Comparison of ENCODE assay signal across 17 cellular contexts in the genomic region with DNA sequence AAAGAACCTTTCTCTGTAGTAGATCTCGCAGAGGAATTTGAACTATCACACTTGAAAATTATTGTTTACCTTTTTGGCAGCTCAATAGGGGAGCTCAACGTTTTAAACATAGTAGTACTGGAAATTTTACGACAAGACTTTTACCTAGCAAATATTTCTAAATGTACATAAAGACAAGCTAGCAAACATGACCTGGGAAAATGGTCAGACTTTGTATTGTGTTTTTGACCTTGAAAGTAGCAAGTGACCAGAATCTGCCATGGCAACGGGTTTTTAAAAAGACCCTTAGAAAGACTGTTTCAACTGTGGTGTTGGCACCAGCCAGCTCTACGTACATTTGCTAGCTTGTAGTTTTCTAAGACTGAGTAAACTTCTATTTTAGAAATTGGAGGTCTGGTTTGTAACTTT. TPM values are rescaled to one million over a fixed set of nuclear protein-coding genes. Genes with fewer than 3 reads are reported as not detected.
DNase-seq lines count a peak whose midpoint lies in the region; ATAC-seq, FAIRE-seq and TF ChIP-seq lines count a peak whose summit lies in the region.
"Had no signal": no experiment of that assay in that cellular context is flagged by ENCODE, and none has a peak within 500 bp of the region (broad histone marks: within the 10 kb centered on the region; RNA-seq: fewer than 3 reads in every experiment).

No MANE protein-coding gene starts in this region.

- in situ Hi-C loops in HepG2 (cut with HindIII; ENCODE audit: extremely low pct_ligation_motif_present, low pct_unique_long_range_greater_than_20kb) = no loop called here

- POLR2A ChIA-PET in HepG2 (lab: Yijun Ruan, JAX) = interaction anchor here (0.9 to 3.4 kb wide), 12 partner anchors 11 to 71 kb away, joined by 3 to 129 read pairs (median 4); a partner anchor contains a TSS

- H3K79me2 ChIP-seq in HepG2 (ENCODE audit: insufficient read depth, low read length) = no peaks in the 10 kb centered on the region

- 0% methylated on average over 5 of the region's 5 CpGs for WGBS in HepG2 (ENCODE audit: low lambda C conversion rate)

- TF ChIP-seq CTCF in HepG2 (CRISPR knock-in tag; IDR thresholded peaks at IDR 0.05) (no peak), lower lobe of right lung (IDR thresholded peaks at IDR 0.05) (no peak)

- peak overlapping the region; percentile 96 for H3K27ac ChIP-seq in HepG2 (ENCODE audit: extremely low read length, insufficient read depth, low read length)
- peak overlapping the region; percentile 75 for H3K27ac ChIP-seq in lower lobe of right lung
- H3K27ac ChIP-seq: BLaER1 had no signal

- H3K9ac ChIP-seq in HepG2 (ENCODE audit: insufficient read depth, low read depth, low read length) = peak overlapping the region; percentile 65
- H3K9ac ChIP-seq: BLaER1 had no signal

- no peak for TF ChIP-seq RAD21 in HepG2 (CRISPR knock-in tag; IDR thresholded peaks at IDR 0.05)

- no peak overlapping the region for H3K27ac Mint-ChIP-seq in activated CD4-positive, alpha-beta T cell treated with anti-CD3 and anti-CD28 coated beads, Interleukin-2, amount 10 ng/mL, durations not matched to agents 24 days and 14 days
- H3K27ac Mint-ChIP-seq: CD14-positive monocyte; CD4-positive, alpha-beta memory T cell; H9 had no signal

- TF ChIP-seq EP300 in HepG2 (IDR thresholded peaks at IDR 0.05; ENCODE audit: low read depth in 2 of 2, low read length in 2 of 2) (peak; percentile 82 to 98; a peak in 3 of 4 replicates), HepG2 (CRISPR knock-in tag; IDR thresholded peaks at IDR 0.05; ENCODE audit: borderline replicate concordance) (peak; percentile 79; the same call in 1 of the 2 replicates)

- H3K36me3 Mint-ChIP-seq in activated CD4-positive, alpha-beta T cell treated with anti-CD3 and anti-CD28 coated beads, Interleukin-2, amount 10 ng/mL, durations not matched to agents 24 days and 14 days (ENCODE audit: low read depth) = no peaks in the 10 kb centered on the region
- H3K36me3 Mint-ChIP-seq: CD14-positive monocyte had no signal

- H3K4me3 ChIP-seq in HepG2 (replicated peaks in 1 of 3; ENCODE audit: insufficient read depth in 1 of 3, low read depth in 2 of 3, low read length in 3 of 3) = peak overlapping the region in 2 of 3 experiments; percentile 3 to 49; a peak in 1 of 6 replicates
- no peak overlapping the region for H3K4me3 ChIP-seq in lower lobe of right lung
- H3K4me3 ChIP-seq: BLaER1 had no signal

- intact Hi-C loops in activated CD4-positive, alpha-beta T cell treated with anti-CD3 and anti-CD28 coated beads, Interleukin-2, amount 10 ng/mL, durations not matched to agents 24 days and 14 days (cut with micrococcal nuclease) = no loop called here
- intact Hi-C loops in HepG2 (cut with micrococcal nuclease; ENCODE audit: unreplicated experiment) (no loop called here), lower lobe of right lung (cut with DNase I) (no loop called here)

- H3K4me1 Mint-ChIP-seq in activated CD4-positive, alpha-beta T cell treated with anti-CD3 and anti-CD28 coated beads, Interleukin-2, amount 10 ng/mL, durations not matched to agents 24 days and 14 days = no peaks in the 10 kb centered on the region
- H3K4me1 Mint-ChIP-seq: CD14-positive monocyte, H9 had no signal

- TF ChIP-seq POLR2A in HepG2 (IDR thresholded peaks at IDR 0.05; ENCODE audit: insufficient read depth in 1 of 2, low read depth in 2 of 2, low read length in 2 of 2) = no peak

- H3K9me3 ChIP-seq in HepG2 (ENCODE audit: low read length) = peaks cover 18% of the 10 kb centered on the region
- H3K9me3 ChIP-seq in lower lobe of right lung = no peaks in the 10 kb centered on the region

- BruUV-seq in HepG2 (replicated peaks; lab: Mats Ljungman, UMichigan) = no TSS peak

- ATAC-seq in HepG2 (peak; percentile 75), lower lobe of right lung (no peak)

- no peaks in the 10 kb centered on the region for H4K20me1 ChIP-seq in HepG2 (ENCODE audit: insufficient read depth, low read length)
- H4K20me1 ChIP-seq: BLaER1 had no signal

- no peaks in the 10 kb centered on the region for H3K36me3 ChIP-seq in HepG2 (replicated peaks in 1 of 2; ENCODE audit: control insufficient read depth in 1 of 2, insufficient read depth in 2 of 2, low read length in 2 of 2)
- no peaks in the 10 kb centered on the region for H3K36me3 ChIP-seq in lower lobe of right lung
- H3K36me3 ChIP-seq: BLaER1 had no signal

- peak; percentile 72 for FAIRE-seq in HepG2 (lab: Jason Lieb, UNC)

- peaks cover 5% of the 10 kb centered on the region for H3K27me3 Mint-ChIP-seq in activated CD4-positive, alpha-beta T cell treated with anti-CD3 and anti-CD28 coated beads, Interleukin-2, amount 10 ng/mL, durations not matched to agents 24 days and 14 days
- H3K27me3 Mint-ChIP-seq: CD4-positive, alpha-beta memory T cell had no signal

- H2AFZ ChIP-seq in HepG2 (ENCODE audit: low read length) = no peak overlapping the region

- peak; percentile 10 for DNase-seq in activated CD4-positive, alpha-beta T cell treated with anti-CD3 and anti-CD28 coated beads, Interleukin-2, amount 10 ng/mL, durations not matched to agents 24 days and 14 days
- no peak for DNase-seq in activated CD4-positive, alpha-beta T cell treated with anti-CD3 and anti-CD28 coated beads for 48 hours
- DNase-seq in HepG2 (ENCODE audit: low spot score) = peak; percentile 98
- no peak for DNase-seq in lower lobe of right lung
- DNase-seq in mucosa of gallbladder (ENCODE audit: low spot score) = no peak
- DNase-seq in EL = no peak
- no peak for DNase-seq in activated T-cell treated with anti-CD3 and anti-CD28 coated beads for 4 hours
- DNase-seq: 8988T; CD4-positive, alpha-beta memory T cell; DMS153; DMS79; GF-D8; GOT3; H9 had no signal

- H3K9me3 Mint-ChIP-seq in activated CD4-positive, alpha-beta T cell treated with anti-CD3 and anti-CD28 coated beads, Interleukin-2, amount 10 ng/mL, durations not matched to agents 24 days and 14 days = no peaks in the 10 kb centered on the region

- peak overlapping the region; percentile 56 for H3K4me2 ChIP-seq in HepG2 (ENCODE audit: low read depth, low read length)
- H3K4me2 ChIP-seq: BLaER1 had no signal

- no peak overlapping the region for H3K4me3 Mint-ChIP-seq in activated CD4-positive, alpha-beta T cell treated with anti-CD3 and anti-CD28 coated beads, Interleukin-2, amount 10 ng/mL, durations not matched to agents 24 days and 14 days
- H3K4me3 Mint-ChIP-seq: CD14-positive monocyte; CD4-positive, alpha-beta memory T cell; H9 had no signal

- no peaks in the 10 kb centered on the region for H3K27me3 ChIP-seq in HepG2 (ENCODE audit: control insufficient read depth in 1 of 2, insufficient read depth in 2 of 2, low read length in 2 of 2)
- H3K27me3 ChIP-seq in lower lobe of right lung (ENCODE audit: low read depth) = no peaks in the 10 kb centered on the region
- H3K27me3 ChIP-seq: BLaER1 had no signal

- H3K4me1 ChIP-seq in HepG2 (ENCODE audit: insufficient read depth, low read length) = peaks cover 63% of the 10 kb centered on the region
- no peaks in the 10 kb centered on the region for H3K4me1 ChIP-seq in lower lobe of right lung
- H3K4me1 ChIP-seq: BLaER1 had no signal

- CTCF ChIA-PET in HepG2 (lab: Yijun Ruan, JAX; ENCODE audit: low intra/inter-chr PET ratio, low total read pairs) = no interaction called here

TF ChIP-seq in HepG2, 621 proteins besides CTCF, POLR2A, EP300 and RAD21 (continues in another document):
- no peak for TF ChIP-seq NBN (conservative IDR thresholded peaks at IDR 0.05)
- TF ChIP-seq GATAD1 (CRISPR knock-in tag; IDR thresholded peaks at IDR 0.05) = 0 out of 2 replicates have a peak, but pooled peaks have one; percentile 26

RNA-seq across cellular contexts. Expression of a gene that starts 20.2 kb away (rescaled TPM):
- not detected in 2 replicates for total RNA-seq in activated CD4-positive, alpha-beta T cell treated with anti-CD3 and anti-CD28 coated beads, Interleukin-2, amount 10 ng/mL, durations not matched to agents 24 days and 14 days
- total RNA-seq in HepG2 (2016; rRNA removed; fragmentation: Illumina TruSeq; extraction: Trizol) (1,675 and 2,807 TPM in 2 replicates), lower lobe of right lung (1,832 TPM), mucosa of gallbladder (550 TPM)
- total RNA-seq in HepG2 (2016; cell fraction: cytosol; rRNA removed; fragmentation: Illumina TruSeq; extraction: Trizol; ENCODE audit: low read depth) = 234 and 270 TPM in 2 replicates
- total RNA-seq in HepG2 (2016; cell fraction: insoluble cytoplasmic fraction; rRNA removed; fragmentation: Illumina TruSeq; extraction: Trizol) = 1,476 and 2,691 TPM in 2 replicates
- 813 and 957 TPM in 2 replicates for total RNA-seq in HepG2 (2016; cell fraction: membrane; rRNA removed; fragmentation: Illumina TruSeq; extraction: Trizol)
- 2,507 and 2,973 TPM in 2 replicates for total RNA-seq in HepG2 (2016; cell fraction: nucleus; rRNA removed; fragmentation: Illumina TruSeq; extraction: Trizol)
- 6,551 and 8,760 TPM in 2 replicates for polyA plus RNA-seq in HepG2 (2011; rRNA removed)
- polyA plus RNA-seq in HepG2 (2011; cell fraction: cytosol; rRNA removed) = 4,485 and 9,624 TPM in 2 replicates
- polyA plus RNA-seq in HepG2 (2011; cell fraction: nucleus; rRNA removed) = 2,489 and 3,325 TPM in 2 replicates
- 4,336 and 6,335 TPM in 2 replicates for polyA plus RNA-seq in HepG2 (2012)
- 214 and 262 TPM in 2 replicates for polyA plus RNA-seq in HepG2 (2016; cell fraction: cytosol; fragmentation: Illumina TruSeq; extraction: Trizol; ENCODE audit: low read depth)
- 1,149 and 1,250 TPM in 2 replicates for polyA plus RNA-seq in HepG2 (2016; cell fraction: insoluble cytoplasmic fraction; fragmentation: Illumina TruSeq; extraction: Trizol; ENCODE audit: low read depth)
- polyA plus RNA-seq in HepG2 (2016; cell fraction: membrane; fragmentation: Illumina TruSeq; extraction: Trizol; ENCODE audit: low read depth) = 465 and 618 TPM in 2 replicates
- 2,564 and 2,683 TPM in 2 replicates for polyA plus RNA-seq in HepG2 (2016; cell fraction: nucleus; fragmentation: Illumina TruSeq; extraction: Trizol; ENCODE audit: insufficient read depth, low read depth)
- polyA minus RNA-seq in HepG2 (2011; rRNA and poly(A)+ RNA removed; ENCODE audit: low replicate concordance) = 3.9 and 4,519 TPM in 2 replicates
- 3,071 and 7,219 TPM in 2 replicates for polyA minus RNA-seq in HepG2 (2011; cell fraction: cytosol; rRNA and poly(A)+ RNA removed)
- polyA minus RNA-seq in HepG2 (2011; cell fraction: nucleus; rRNA and poly(A)+ RNA removed) = 2,321 and 4,395 TPM in 2 replicates
- total RNA-seq: Daoy had no signal

Comparison
In these comparisons a context has a peak if more than half of its experiments do, and no peak if none do; other contexts are left out.
1. DNase-seq: peak in activated CD4-positive, alpha-beta T cell treated with anti-CD3 and anti-CD28 coated beads, Interleukin-2, amount 10 ng/mL, durations not matched to agents 24 days and 14 days (single experiment) and HepG2 (single experiment); none in activated CD4-positive, alpha-beta T cell treated with anti-CD3 and anti-CD28 coated beads for 48 hours (single experiment), lower lobe of right lung (single experiment), mucosa of gallbladder (single experiment), EL (single experiment) and activated T-cell treated with anti-CD3 and anti-CD28 coated beads for 4 hours (single experiment).
2. RNA of a gene that starts 20.2 kb away (total RNA-seq): 234 to 2,973 TPM in HepG2, 1,832 TPM in lower lobe of right lung (single experiment) and 550 TPM in mucosa of gallbladder (single experiment); not detected in activated CD4-positive, alpha-beta T cell treated with anti-CD3 and anti-CD28 coated beads, Interleukin-2, amount 10 ng/mL, durations not matched to agents 24 days and 14 days; every median in the first group is over 100 times any median in the second.